Comparison of ENCODE assay signal across 1 cellular context in the genomic region with DNA sequence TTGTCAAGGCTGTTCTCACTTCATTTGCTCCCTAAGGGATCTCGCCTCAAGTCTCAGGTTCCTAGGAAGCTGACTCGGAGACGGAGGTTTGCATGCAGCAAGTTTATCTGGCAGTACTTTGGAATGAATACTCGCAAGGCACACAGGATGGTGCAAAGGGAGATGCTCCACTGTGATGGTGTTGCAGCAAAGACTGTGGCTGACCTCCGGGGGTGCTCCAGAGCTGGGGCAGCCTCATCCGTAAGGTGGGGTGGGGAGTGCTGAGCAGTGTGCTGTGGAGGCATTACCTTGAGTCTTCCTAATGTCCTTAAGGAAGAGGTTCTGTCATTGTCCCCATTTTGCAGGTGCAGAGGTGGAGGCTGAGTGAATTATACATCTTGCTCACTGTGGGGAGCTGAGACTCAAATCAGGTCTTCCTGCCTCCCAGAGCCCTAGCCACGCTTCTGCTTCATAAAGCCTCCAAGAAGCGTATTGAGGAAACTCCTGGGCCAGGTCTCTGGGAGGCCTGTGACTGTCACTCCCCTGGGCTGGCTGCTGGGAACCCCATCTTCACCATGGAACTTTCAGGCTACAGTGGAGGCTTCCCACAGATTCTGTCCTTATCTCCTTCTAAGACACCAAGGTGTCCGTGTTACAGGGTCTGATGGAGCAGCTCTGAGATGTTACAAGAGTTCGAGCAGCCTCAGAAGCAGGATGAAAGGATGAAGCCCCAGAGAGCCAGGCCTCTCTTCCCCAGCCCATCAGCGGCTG.
TF ChIP-seq lines count a peak whose summit lies in the region.

No MANE protein-coding gene starts in this region.

TF ChIP-seq in WTC11, 78 proteins besides CTCF, POLR2A, EP300 and RAD21 (continued from another document):
- no peak for TF ChIP-seq ATF6 (CRISPR knock-in tag; IDR thresholded peaks at IDR 0.05)
- no peak for TF ChIP-seq CREB1 (CRISPR knock-in tag; IDR thresholded peaks at IDR 0.05)
- no peak for TF ChIP-seq SP1 (CRISPR knock-in tag; conservative IDR thresholded peaks at IDR 0.05)
